Comparison of ENCODE assay signal across 1 cellular context in genomic region chr5:134873987-134874830, GRCh38.
TF ChIP-seq lines count a peak whose summit lies in the region.

Gene TXNDC15 (plus strand): TSS chr5:134874371. CDS start chr5:134874428, 57 bp downstream.

TF ChIP-seq in K562, 482 proteins besides CTCF, POLR2A, EP300 and RAD21 (continued from another document and continues in another):
- TF ChIP-seq, protein P1, sequence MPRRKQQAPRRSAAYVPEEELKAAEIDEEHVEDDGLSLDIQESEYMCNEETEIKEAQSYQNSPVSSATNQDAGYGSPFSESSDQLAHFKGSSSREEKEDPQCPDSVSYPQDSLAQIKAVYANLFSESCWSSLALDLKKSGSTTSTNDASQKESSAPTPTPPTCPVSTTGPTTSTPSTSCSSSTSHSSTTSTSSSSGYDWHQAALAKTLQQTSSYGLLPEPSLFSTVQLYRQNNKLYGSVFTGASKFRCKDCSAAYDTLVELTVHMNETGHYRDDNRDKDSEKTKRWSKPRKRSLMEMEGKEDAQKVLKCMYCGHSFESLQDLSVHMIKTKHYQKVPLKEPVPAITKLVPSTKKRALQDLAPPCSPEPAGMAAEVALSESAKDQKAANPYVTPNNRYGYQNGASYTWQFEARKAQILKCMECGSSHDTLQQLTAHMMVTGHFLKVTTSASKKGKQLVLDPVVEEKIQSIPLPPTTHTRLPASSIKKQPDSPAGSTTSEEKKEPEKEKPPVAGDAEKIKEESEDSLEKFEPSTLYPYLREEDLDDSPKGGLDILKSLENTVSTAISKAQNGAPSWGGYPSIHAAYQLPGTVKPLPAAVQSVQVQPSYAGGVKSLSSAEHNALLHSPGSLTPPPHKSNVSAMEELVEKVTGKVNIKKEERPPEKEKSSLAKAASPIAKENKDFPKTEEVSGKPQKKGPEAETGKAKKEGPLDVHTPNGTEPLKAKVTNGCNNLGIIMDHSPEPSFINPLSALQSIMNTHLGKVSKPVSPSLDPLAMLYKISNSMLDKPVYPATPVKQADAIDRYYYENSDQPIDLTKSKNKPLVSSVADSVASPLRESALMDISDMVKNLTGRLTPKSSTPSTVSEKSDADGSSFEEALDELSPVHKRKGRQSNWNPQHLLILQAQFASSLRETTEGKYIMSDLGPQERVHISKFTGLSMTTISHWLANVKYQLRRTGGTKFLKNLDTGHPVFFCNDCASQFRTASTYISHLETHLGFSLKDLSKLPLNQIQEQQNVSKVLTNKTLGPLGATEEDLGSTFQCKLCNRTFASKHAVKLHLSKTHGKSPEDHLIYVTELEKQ (CRISPR knock-in tag; IDR thresholded peaks at IDR 0.05): peak; percentile 23; the same call in 1 of the 2 replicates
- TF ChIP-seq, protein P2, sequence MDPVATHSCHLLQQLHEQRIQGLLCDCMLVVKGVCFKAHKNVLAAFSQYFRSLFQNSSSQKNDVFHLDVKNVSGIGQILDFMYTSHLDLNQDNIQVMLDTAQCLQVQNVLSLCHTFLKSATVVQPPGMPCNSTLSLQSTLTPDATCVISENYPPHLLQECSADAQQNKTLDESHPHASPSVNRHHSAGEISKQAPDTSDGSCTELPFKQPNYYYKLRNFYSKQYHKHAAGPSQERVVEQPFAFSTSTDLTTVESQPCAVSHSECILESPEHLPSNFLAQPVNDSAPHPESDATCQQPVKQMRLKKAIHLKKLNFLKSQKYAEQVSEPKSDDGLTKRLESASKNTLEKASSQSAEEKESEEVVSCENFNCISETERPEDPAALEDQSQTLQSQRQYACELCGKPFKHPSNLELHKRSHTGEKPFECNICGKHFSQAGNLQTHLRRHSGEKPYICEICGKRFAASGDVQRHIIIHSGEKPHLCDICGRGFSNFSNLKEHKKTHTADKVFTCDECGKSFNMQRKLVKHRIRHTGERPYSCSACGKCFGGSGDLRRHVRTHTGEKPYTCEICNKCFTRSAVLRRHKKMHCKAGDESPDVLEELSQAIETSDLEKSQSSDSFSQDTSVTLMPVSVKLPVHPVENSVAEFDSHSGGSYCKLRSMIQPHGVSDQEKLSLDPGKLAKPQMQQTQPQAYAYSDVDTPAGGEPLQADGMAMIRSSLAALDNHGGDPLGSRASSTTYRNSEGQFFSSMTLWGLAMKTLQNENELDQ (CRISPR knock-in tag; IDR thresholded peaks at IDR 0.05; ENCODE audit: borderline replicate concordance): no peak
- TF ChIP-seq PHF21A (IDR thresholded peaks at IDR 0.05; ENCODE audit: borderline replicate concordance, low read depth): no peak
- no peak for TF ChIP-seq CAMTA2 (CRISPR knock-in tag; conservative IDR thresholded peaks at IDR 0.05)
- peak; percentile 95 for TF ChIP-seq RBFOX2 (IDR thresholded peaks at IDR 0.05; ENCODE audit: low read depth, low read length)
- TF ChIP-seq, protein P3, sequence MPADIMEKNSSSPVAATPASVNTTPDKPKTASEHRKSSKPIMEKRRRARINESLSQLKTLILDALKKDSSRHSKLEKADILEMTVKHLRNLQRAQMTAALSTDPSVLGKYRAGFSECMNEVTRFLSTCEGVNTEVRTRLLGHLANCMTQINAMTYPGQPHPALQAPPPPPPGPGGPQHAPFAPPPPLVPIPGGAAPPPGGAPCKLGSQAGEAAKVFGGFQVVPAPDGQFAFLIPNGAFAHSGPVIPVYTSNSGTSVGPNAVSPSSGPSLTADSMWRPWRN (IDR thresholded peaks at IDR 0.05; ENCODE audit: low read depth): no peak
- no peak for TF ChIP-seq ZKSCAN8 (CRISPR knock-in tag; IDR thresholded peaks at IDR 0.05)
- peak; percentile 50; the same call in 1 of the 2 replicates for TF ChIP-seq KLF13 (tag; IDR thresholded peaks at IDR 0.05; ENCODE audit: borderline replicate concordance, low read depth)
- TF ChIP-seq PRMT5 (CRISPR knock-in tag; IDR thresholded peaks at IDR 0.05): no peak; the same call in 1 of the 2 replicates
- peak; percentile 94 for TF ChIP-seq ZNF644 (tag; IDR thresholded peaks at IDR 0.05; ENCODE audit: low read depth)
- TF ChIP-seq NEUROD1 (IDR thresholded peaks at IDR 0.05; ENCODE audit: borderline replicate concordance, low read depth, low read length, partially characterized antibody): no peak
- peak; percentile 67; the same call in 1 of the 2 replicates for TF ChIP-seq PML (IDR thresholded peaks at IDR 0.05; ENCODE audit: low read length)
- no peak for TF ChIP-seq RFX1 (IDR thresholded peaks at IDR 0.05)
- TF ChIP-seq ZNF449 (CRISPR knock-in tag; IDR thresholded peaks at IDR 0.05): no peak
- no peak for TF ChIP-seq SREBF1 (IDR thresholded peaks at IDR 0.05; ENCODE audit: borderline replicate concordance, low read depth, low read length)
- no peak for TF ChIP-seq CHD4 (IDR thresholded peaks at IDR 0.05; ENCODE audit: insufficient read depth, insufficient replicate concordance, low read depth, low read length, poor library complexity, severe bottlenecking)
- TF ChIP-seq BRF1 (IDR thresholded peaks at IDR 0.05; ENCODE audit: borderline replicate concordance, extremely low read depth, insufficient read length): no peak
- peak; percentile 92 for TF ChIP-seq NFRKB (IDR thresholded peaks at IDR 0.05; ENCODE audit: low read depth)
- no peak for TF ChIP-seq SMAD1 (IDR thresholded peaks at IDR 0.05; ENCODE audit: low read depth, low read length, partially characterized antibody)
- TF ChIP-seq FOXK2 (conservative IDR thresholded peaks at IDR 0.05 in 1 of 2, IDR thresholded peaks at IDR 0.05 in 1 of 2; ENCODE audit: low read depth in 2 of 2): no peak
- TF ChIP-seq HDAC1 (IDR thresholded peaks at IDR 0.05): peak in 1 of 2 experiments; percentile 70; a peak in 2 of 4 replicates
- TF ChIP-seq, protein P4, sequence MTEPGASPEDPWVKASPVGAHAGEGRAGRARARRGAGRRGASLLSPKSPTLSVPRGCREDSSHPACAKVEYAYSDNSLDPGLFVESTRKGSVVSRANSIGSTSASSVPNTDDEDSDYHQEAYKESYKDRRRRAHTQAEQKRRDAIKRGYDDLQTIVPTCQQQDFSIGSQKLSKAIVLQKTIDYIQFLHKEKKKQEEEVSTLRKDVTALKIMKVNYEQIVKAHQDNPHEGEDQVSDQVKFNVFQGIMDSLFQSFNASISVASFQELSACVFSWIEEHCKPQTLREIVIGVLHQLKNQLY (CRISPR knock-in tag; conservative IDR thresholded peaks at IDR 0.05): no peak
- TF ChIP-seq, protein P5, sequence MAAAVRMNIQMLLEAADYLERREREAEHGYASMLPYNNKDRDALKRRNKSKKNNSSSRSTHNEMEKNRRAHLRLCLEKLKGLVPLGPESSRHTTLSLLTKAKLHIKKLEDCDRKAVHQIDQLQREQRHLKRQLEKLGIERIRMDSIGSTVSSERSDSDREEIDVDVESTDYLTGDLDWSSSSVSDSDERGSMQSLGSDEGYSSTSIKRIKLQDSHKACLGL (CRISPR knock-in tag; IDR thresholded peaks at IDR 0.05; ENCODE audit: borderline replicate concordance, poor library complexity, severe bottlenecking): no peak
- no peak for TF ChIP-seq ZNF75A (CRISPR knock-in tag; IDR thresholded peaks at IDR 0.05)
- peak; percentile 39; the same call in 1 of the 2 replicates for TF ChIP-seq MBD2 (IDR thresholded peaks at IDR 0.05; ENCODE audit: borderline replicate concordance, low read depth)
- no peak for TF ChIP-seq MAFK (IDR thresholded peaks at IDR 0.05; ENCODE audit: low read length)
- TF ChIP-seq CBFA2T3 (IDR thresholded peaks at IDR 0.05): no peak
- TF ChIP-seq TBL1XR1 (IDR thresholded peaks at IDR 0.05; ENCODE audit: low read length in 2 of 2): no peak
- no peak for TF ChIP-seq MCM3 (IDR thresholded peaks at IDR 0.05)
- no peak for TF ChIP-seq FOXA1 (IDR thresholded peaks at IDR 0.05; ENCODE audit: borderline replicate concordance)
- TF ChIP-seq, protein P6, sequence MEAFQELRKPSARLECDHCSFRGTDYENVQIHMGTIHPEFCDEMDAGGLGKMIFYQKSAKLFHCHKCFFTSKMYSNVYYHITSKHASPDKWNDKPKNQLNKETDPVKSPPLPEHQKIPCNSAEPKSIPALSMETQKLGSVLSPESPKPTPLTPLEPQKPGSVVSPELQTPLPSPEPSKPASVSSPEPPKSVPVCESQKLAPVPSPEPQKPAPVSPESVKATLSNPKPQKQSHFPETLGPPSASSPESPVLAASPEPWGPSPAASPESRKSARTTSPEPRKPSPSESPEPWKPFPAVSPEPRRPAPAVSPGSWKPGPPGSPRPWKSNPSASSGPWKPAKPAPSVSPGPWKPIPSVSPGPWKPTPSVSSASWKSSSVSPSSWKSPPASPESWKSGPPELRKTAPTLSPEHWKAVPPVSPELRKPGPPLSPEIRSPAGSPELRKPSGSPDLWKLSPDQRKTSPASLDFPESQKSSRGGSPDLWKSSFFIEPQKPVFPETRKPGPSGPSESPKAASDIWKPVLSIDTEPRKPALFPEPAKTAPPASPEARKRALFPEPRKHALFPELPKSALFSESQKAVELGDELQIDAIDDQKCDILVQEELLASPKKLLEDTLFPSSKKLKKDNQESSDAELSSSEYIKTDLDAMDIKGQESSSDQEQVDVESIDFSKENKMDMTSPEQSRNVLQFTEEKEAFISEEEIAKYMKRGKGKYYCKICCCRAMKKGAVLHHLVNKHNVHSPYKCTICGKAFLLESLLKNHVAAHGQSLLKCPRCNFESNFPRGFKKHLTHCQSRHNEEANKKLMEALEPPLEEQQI (IDR thresholded peaks at IDR 0.05): peak; percentile 58; the same call in 1 of the 2 replicates
- no peak for TF ChIP-seq ZC3H8 (IDR thresholded peaks at IDR 0.05)
- no peak for TF ChIP-seq RBM15 (IDR thresholded peaks at IDR 0.05; ENCODE audit: insufficient read depth, low read length)
- peak; percentile 65 for TF ChIP-seq RBBP5 (IDR thresholded peaks at IDR 0.05; ENCODE audit: borderline replicate concordance, insufficient read depth, low read length, poor library complexity, severe bottlenecking)
- TF ChIP-seq CCAR2 (IDR thresholded peaks at IDR 0.05; ENCODE audit: low read depth, low read length): no peak
- 0 out of 2 replicates have a peak, but pooled peaks have one; percentile 10 for TF ChIP-seq ZNF79 (CRISPR knock-in tag; IDR thresholded peaks at IDR 0.05; ENCODE audit: low read depth)
- peak; percentile 44; the same call in 1 of the 2 replicates for TF ChIP-seq SIN3B (IDR thresholded peaks at IDR 0.05; ENCODE audit: low read depth)
- no peak for TF ChIP-seq ZNF3 (CRISPR knock-in tag; IDR thresholded peaks at IDR 0.05)
- TF ChIP-seq ZBTB11 (CRISPR knock-in tag; IDR thresholded peaks at IDR 0.05): peak in 1 of 3 experiments; percentile 70; a peak in 2 of 6 replicates
- TF ChIP-seq FIP1L1 (IDR thresholded peaks at IDR 0.05; ENCODE audit: low read depth, low read length, poor library complexity, severe bottlenecking): peak; percentile 79
- TF ChIP-seq, protein P7, sequence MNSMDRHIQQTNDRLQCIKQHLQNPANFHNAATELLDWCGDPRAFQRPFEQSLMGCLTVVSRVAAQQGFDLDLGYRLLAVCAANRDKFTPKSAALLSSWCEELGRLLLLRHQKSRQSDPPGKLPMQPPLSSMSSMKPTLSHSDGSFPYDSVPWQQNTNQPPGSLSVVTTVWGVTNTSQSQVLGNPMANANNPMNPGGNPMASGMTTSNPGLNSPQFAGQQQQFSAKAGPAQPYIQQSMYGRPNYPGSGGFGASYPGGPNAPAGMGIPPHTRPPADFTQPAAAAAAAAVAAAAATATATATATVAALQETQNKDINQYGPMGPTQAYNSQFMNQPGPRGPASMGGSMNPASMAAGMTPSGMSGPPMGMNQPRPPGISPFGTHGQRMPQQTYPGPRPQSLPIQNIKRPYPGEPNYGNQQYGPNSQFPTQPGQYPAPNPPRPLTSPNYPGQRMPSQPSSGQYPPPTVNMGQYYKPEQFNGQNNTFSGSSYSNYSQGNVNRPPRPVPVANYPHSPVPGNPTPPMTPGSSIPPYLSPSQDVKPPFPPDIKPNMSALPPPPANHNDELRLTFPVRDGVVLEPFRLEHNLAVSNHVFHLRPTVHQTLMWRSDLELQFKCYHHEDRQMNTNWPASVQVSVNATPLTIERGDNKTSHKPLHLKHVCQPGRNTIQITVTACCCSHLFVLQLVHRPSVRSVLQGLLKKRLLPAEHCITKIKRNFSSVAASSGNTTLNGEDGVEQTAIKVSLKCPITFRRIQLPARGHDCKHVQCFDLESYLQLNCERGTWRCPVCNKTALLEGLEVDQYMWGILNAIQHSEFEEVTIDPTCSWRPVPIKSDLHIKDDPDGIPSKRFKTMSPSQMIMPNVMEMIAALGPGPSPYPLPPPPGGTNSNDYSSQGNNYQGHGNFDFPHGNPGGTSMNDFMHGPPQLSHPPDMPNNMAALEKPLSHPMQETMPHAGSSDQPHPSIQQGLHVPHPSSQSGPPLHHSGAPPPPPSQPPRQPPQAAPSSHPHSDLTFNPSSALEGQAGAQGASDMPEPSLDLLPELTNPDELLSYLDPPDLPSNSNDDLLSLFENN (IDR thresholded peaks at IDR 0.05; ENCODE audit: low read depth in 2 of 2, low read length in 2 of 2): no peak
